Comparison of ENCODE assay signal across 27 cellular contexts in the genomic region with DNA sequence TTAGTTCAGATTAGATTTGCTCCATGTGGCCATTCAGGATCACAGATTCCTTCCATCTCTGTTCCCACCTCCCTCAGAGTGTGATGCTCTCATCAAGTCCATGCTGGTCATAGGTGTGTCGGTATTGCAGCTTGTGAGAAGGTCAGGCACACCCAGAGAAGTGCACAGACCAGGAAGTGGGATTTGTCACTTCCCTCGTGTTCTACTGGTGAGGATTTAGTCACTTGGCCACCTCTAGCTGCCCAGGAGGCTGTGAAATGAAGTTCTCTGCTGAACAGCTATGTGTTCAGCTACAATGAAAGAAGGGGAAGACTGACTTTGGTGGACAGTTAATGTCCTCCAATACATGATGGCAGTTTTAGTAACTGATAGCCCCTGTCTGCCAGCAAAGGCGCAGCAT. TPM values are rescaled to one million over a fixed set of nuclear protein-coding genes. Genes with fewer than 3 reads are reported as not detected.
DNase-seq lines count a peak whose midpoint lies in the region; ATAC-seq and TF ChIP-seq lines count a peak whose summit lies in the region.
"Had no signal": no experiment of that assay in that cellular context is flagged by ENCODE, and none has a peak within 500 bp of the region (broad histone marks: within the 10 kb centered on the region; RNA-seq: fewer than 3 reads in every experiment).

No MANE protein-coding gene starts in this region.

- H3K4me1 Mint-ChIP-seq in activated CD4-positive, alpha-beta memory T cell treated with anti-CD3 and anti-CD28 coated beads for 36 hours (ENCODE audit: low read depth), result peaks cover 36% of the 10 kb centered on the region
- peaks cover 35% of the 10 kb centered on the region for H3K4me1 Mint-ChIP-seq in activated CD4-positive, alpha-beta memory T cell treated with anti-CD3 and anti-CD28 coated beads, Interleukin-2, amount 10 ng/mL, durations not matched to agents 7 days and 5 days
- H3K4me1 Mint-ChIP-seq in T-helper 17 cell, result peaks cover 25% of the 10 kb centered on the region

- H3K4me3 ChIP-seq in mucosa of descending colon, result no peak overlapping the region
- H3K4me3 ChIP-seq: stomach, thyroid gland, vagina had no signal

- intact Hi-C loops in activated CD4-positive, alpha-beta memory T cell treated with anti-CD3 and anti-CD28 coated beads for 36 hours (cut with micrococcal nuclease), result no loop called here
- intact Hi-C loops in mucosa of descending colon (cut with DNase I, micrococcal nuclease), result no loop called here

- H3K36me3 Mint-ChIP-seq in activated CD4-positive, alpha-beta memory T cell treated with anti-CD3 and anti-CD28 coated beads for 36 hours, result peaks cover 6% of the 10 kb centered on the region
- H3K36me3 Mint-ChIP-seq in activated CD4-positive, alpha-beta memory T cell treated with anti-CD3 and anti-CD28 coated beads, Interleukin-2, amount 10 ng/mL, durations not matched to agents 7 days and 5 days (ENCODE audit: low read depth), result no peaks in the 10 kb centered on the region
- H3K36me3 Mint-ChIP-seq in T-helper 17 cell (ENCODE audit: low read depth), result peaks cover 2% of the 10 kb centered on the region

- DNase-seq in activated CD4-positive, alpha-beta memory T cell treated with anti-CD3 and anti-CD28 coated beads for 36 hours, result peak; percentile 25
- no peak for DNase-seq in activated CD4-positive, alpha-beta memory T cell treated with anti-CD3 and anti-CD28 coated beads, Interleukin-2, amount 10 ng/mL, durations not matched to agents 7 days and 5 days
- DNase-seq in ELR (ENCODE audit: low read depth), result peak; percentile 20
- no peak for DNase-seq in T-helper 17 cell
- peak in 1 of 3 donors; percentile 3 for DNase-seq in mucosa of descending colon
- DNase-seq in NCI-H187 treated with DMSO at 0.1 percent for 48 hours (lab: John Stamatoyannopoulos, UW), result no peak
- no peak for DNase-seq in DMS53 treated with DMSO at 0.1 percent for 48 hours (lab: John Stamatoyannopoulos, UW; ENCODE audit: unreplicated experiment)
- DNase-seq: activated CD4-positive, alpha-beta T cell treated with anti-CD3 and anti-CD28 coated beads, Interleukin-2, amount 50 U/mL, for 1 hour; activated CD8-positive, alpha-beta memory T cell treated with anti-CD3 and anti-CD28 coated beads, Interleukin-2, amount 50 U/mL, for 4 hours; DMS53; GF-D8; islet precursor cell; Kasumi-1; left ventricle myocardium superior; naive thymus-derived CD4-positive, alpha-beta T cell; NCI-H1092 treated with DMSO at 0.1 percent for 48 hours; NCI-H1930; NCI-H524 treated with DMSO at 0.1 percent for 48 hours; occipital lobe; SHP77; stomach; T-helper 9 cell; thyroid gland had no signal

- TF ChIP-seq CTCF in mucosa of descending colon (IDR thresholded peaks at IDR 0.05), result no peak

- POLR2A ChIA-PET in activated CD4-positive, alpha-beta memory T cell treated with anti-CD3 and anti-CD28 coated beads for 36 hours (lab: Charles Lee), result no interaction called here
- POLR2A ChIA-PET in activated CD4-positive, alpha-beta memory T cell treated with anti-CD3 and anti-CD28 coated beads, Interleukin-2, amount 10 ng/mL, durations not matched to agents 7 days and 5 days (lab: Charles Lee), result no interaction called here

- no peak overlapping the region for H3K27ac Mint-ChIP-seq in activated CD4-positive, alpha-beta memory T cell treated with anti-CD3 and anti-CD28 coated beads for 36 hours
- no peak overlapping the region for H3K27ac Mint-ChIP-seq in activated CD4-positive, alpha-beta memory T cell treated with anti-CD3 and anti-CD28 coated beads, Interleukin-2, amount 10 ng/mL, durations not matched to agents 7 days and 5 days
- H3K27ac Mint-ChIP-seq in T-helper 17 cell, result no peak overlapping the region
- H3K27ac Mint-ChIP-seq: activated T-helper 1 cell treated with anti-CD3 and anti-CD28 coated beads, Interleukin-12 subunit alpha, Interleukin-12 subunit beta, Interleukin-2, Interleukin-4 antibody, amounts not matched to agents 30 ng/mL and 10 ng/mL and 1 ng/mL, durations not matched to agents 14 hours and 24 hours and 36 hours had no signal

- no peaks in the 10 kb centered on the region for H3K27me3 Mint-ChIP-seq in activated CD4-positive, alpha-beta memory T cell treated with anti-CD3 and anti-CD28 coated beads for 36 hours
- H3K27me3 Mint-ChIP-seq in activated CD4-positive, alpha-beta memory T cell treated with anti-CD3 and anti-CD28 coated beads, Interleukin-2, amount 10 ng/mL, durations not matched to agents 7 days and 5 days, result no peaks in the 10 kb centered on the region
- no peaks in the 10 kb centered on the region for H3K27me3 Mint-ChIP-seq in T-helper 17 cell
- H3K27me3 Mint-ChIP-seq: naive thymus-derived CD4-positive, alpha-beta T cell had no signal

- no peak overlapping the region for H3K4me3 Mint-ChIP-seq in activated CD4-positive, alpha-beta memory T cell treated with anti-CD3 and anti-CD28 coated beads for 36 hours
- H3K4me3 Mint-ChIP-seq in activated CD4-positive, alpha-beta memory T cell treated with anti-CD3 and anti-CD28 coated beads, Interleukin-2, amount 10 ng/mL, durations not matched to agents 7 days and 5 days, result no peak overlapping the region
- peak overlapping the region; percentile 52 for H3K4me3 Mint-ChIP-seq in T-helper 17 cell
- H3K4me3 Mint-ChIP-seq: activated T-helper 1 cell treated with anti-CD3 and anti-CD28 coated beads, Interleukin-12 subunit alpha, Interleukin-12 subunit beta, Interleukin-2, Interleukin-4 antibody, amounts not matched to agents 30 ng/mL and 10 ng/mL and 1 ng/mL, durations not matched to agents 14 hours and 24 hours and 36 hours had no signal

- H3K9me3 ChIP-seq in T-helper 17 cell (ENCODE audit: control insufficient read depth, low read length, poor library complexity, severe bottlenecking) (no peaks in the 10 kb centered on the region), mucosa of descending colon (no peaks in the 10 kb centered on the region)
- H3K9me3 ChIP-seq: thyroid gland, vagina had no signal

- H3K4me1 ChIP-seq in mucosa of descending colon (ENCODE audit: low read depth), result no peaks in the 10 kb centered on the region

- no peaks in the 10 kb centered on the region for H3K36me3 ChIP-seq in mucosa of descending colon (ENCODE audit: low read depth)
- H3K36me3 ChIP-seq: stomach, thyroid gland, vagina had no signal

- ATAC-seq in T-helper 17 cell (no peak), mucosa of descending colon (peak; percentile 47), HG02642 (IDR thresholded peaks at IDR 0.05; ENCODE audit: poor library complexity, unreplicated experiment) (no peak)
- ATAC-seq: HCT116; left ventricle myocardium superior; naive thymus-derived CD4-positive, alpha-beta T cell had no signal

- H3K9me3 Mint-ChIP-seq in activated CD4-positive, alpha-beta memory T cell treated with anti-CD3 and anti-CD28 coated beads for 36 hours, result peaks cover 14% of the 10 kb centered on the region
- peaks cover 12% of the 10 kb centered on the region for H3K9me3 Mint-ChIP-seq in activated CD4-positive, alpha-beta memory T cell treated with anti-CD3 and anti-CD28 coated beads, Interleukin-2, amount 10 ng/mL, durations not matched to agents 7 days and 5 days

- CTCF ChIA-PET in activated CD4-positive, alpha-beta memory T cell treated with anti-CD3 and anti-CD28 coated beads for 36 hours (lab: Charles Lee), result interaction anchor here (1.7 to 2.0 kb wide), 2 partner anchors 23 to 24 kb away, joined by 4 to 14 read pairs; no protein-coding TSS in a partner anchor
- CTCF ChIA-PET in activated CD4-positive, alpha-beta memory T cell treated with anti-CD3 and anti-CD28 coated beads, Interleukin-2, amount 10 ng/mL, durations not matched to agents 7 days and 5 days (lab: Charles Lee), result interaction anchor here (1.1 to 2.7 kb wide), 2 partner anchors 23 to 36 kb away, joined by 4 to 9 read pairs; no protein-coding TSS in a partner anchor

RNA-seq across cellular contexts. Expression of a gene that starts 3.5 kb away (rescaled TPM):
- 10 to 100 TPM; 39.1 to 42.9 TPM for total RNA-seq in activated CD4-positive, alpha-beta memory T cell treated with anti-CD3 and anti-CD28 coated beads for 36 hours
- 10 to 100 TPM; 40.0 to 43.5 TPM for total RNA-seq in activated CD4-positive, alpha-beta memory T cell treated with anti-CD3 and anti-CD28 coated beads, Interleukin-2, amount 10 ng/mL, durations not matched to agents 7 days and 5 days
- total RNA-seq in T-helper 17 cell, result 10 to 100 TPM; 19.0 to 24.1 TPM
- total RNA-seq in mucosa of descending colon, result 10 to 100 TPM; 20.8 to 45.5 (median 28.0) TPM

Comparison
In these comparisons a context has a peak if more than half of its experiments do, and no peak if none do; other contexts are left out.
1. DNase-seq: peak in activated CD4-positive, alpha-beta memory T cell treated with anti-CD3 and anti-CD28 coated beads for 36 hours (single experiment) and ELR (single experiment); none in activated CD4-positive, alpha-beta memory T cell treated with anti-CD3 and anti-CD28 coated beads, Interleukin-2, amount 10 ng/mL, durations not matched to agents 7 days and 5 days (single experiment), T-helper 17 cell (0 of 3), NCI-H187 treated with DMSO at 0.1 percent for 48 hours (single experiment) and DMS53 treated with DMSO at 0.1 percent for 48 hours (single experiment).